ENCODE assay signal across 2 cellular contexts in the genomic region with DNA sequence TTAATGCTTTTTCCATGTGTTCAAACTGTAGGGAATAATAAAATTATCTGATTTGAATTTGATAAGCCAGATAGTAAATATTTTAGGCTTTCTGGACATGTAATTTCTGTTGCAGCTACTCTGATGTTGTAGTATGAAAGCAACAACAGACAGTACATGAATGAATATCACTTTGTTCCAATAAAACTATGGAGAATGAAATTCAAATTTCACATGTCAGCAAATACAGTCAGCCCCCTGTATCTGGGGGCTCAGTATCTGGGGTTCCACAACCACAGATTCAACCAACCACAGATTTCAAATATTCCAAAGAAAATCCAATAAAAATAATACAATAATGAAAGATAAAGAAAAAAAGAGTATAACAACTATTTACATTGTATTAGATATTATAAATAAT.
TF ChIP-seq lines count a peak whose summit lies in the region.

No MANE protein-coding gene starts in this region.

TF ChIP-seq in HepG2, 621 proteins besides CTCF, POLR2A, EP300 and RAD21:
- TF ChIP-seq MAFK (conservative IDR thresholded peaks at IDR 0.05 in 1 of 2, IDR thresholded peaks at IDR 0.05 in 1 of 2; ENCODE audit: low read length in 2 of 2), result peak; percentile 74 to 87
- TF ChIP-seq, protein P1, sequence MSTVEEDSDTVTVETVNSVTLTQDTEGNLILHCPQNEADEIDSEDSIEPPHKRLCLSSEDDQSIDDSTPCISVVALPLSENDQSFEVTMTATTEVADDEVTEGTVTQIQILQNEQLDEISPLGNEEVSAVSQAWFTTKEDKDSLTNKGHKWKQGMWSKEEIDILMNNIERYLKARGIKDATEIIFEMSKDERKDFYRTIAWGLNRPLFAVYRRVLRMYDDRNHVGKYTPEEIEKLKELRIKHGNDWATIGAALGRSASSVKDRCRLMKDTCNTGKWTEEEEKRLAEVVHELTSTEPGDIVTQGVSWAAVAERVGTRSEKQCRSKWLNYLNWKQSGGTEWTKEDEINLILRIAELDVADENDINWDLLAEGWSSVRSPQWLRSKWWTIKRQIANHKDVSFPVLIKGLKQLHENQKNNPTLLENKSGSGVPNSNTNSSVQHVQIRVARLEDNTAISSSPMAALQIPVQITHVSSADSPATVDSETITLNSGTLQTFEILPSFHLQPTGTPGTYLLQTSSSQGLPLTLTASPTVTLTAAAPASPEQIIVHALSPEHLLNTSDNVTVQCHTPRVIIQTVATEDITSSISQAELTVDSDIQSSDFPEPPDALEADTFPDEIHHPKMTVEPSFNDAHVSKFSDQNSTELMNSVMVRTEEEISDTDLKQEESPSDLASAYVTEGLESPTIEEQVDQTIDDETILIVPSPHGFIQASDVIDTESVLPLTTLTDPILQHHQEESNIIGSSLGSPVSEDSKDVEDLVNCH (CRISPR knock-in tag; IDR thresholded peaks at IDR 0.05), result no peak
- TF ChIP-seq KLF15 (CRISPR knock-in tag; IDR thresholded peaks at IDR 0.05; ENCODE audit: borderline replicate concordance), result no peak
- TF ChIP-seq MAFF (IDR thresholded peaks at IDR 0.05; ENCODE audit: low read depth, low read length), result peak; percentile 82
- no peak for TF ChIP-seq ZNF556 (CRISPR knock-in tag; IDR thresholded peaks at IDR 0.05; ENCODE audit: borderline replicate concordance)
- TF ChIP-seq CENPX (CRISPR knock-in tag; IDR thresholded peaks at IDR 0.05), result no peak
- TF ChIP-seq JARID2 (CRISPR knock-in tag; IDR thresholded peaks at IDR 0.05; ENCODE audit: insufficient replicate concordance), result no peak
- TF ChIP-seq, protein P2, sequence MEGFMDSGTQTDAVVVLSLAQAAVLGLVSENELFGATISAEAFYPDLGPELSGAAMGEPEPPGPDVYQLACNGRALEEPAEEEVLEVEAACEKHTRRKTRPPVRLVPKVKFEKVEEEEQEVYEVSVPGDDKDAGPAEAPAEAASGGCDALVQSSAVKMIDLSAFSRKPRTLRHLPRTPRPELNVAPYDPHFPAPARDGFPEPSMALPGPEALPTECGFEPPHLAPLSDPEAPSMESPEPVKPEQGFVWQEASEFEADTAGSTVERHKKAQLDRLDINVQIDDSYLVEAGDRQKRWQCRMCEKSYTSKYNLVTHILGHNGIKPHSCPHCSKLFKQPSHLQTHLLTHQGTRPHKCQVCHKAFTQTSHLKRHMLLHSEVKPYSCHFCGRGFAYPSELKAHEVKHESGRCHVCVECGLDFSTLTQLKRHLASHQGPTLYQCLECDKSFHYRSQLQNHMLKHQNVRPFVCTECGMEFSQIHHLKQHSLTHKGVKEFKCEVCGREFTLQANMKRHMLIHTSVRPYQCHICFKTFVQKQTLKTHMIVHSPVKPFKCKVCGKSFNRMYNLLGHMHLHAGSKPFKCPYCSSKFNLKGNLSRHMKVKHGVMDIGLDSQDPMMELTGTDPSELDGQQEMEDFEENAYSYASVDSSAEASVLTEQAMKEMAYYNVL (CRISPR knock-in tag; IDR thresholded peaks at IDR 0.05; ENCODE audit: borderline replicate concordance), result no peak
- TF ChIP-seq ZFYVE20 (CRISPR knock-in tag; IDR thresholded peaks at IDR 0.05; ENCODE audit: borderline replicate concordance, low read depth), result no peak
- no peak for TF ChIP-seq SUZ12 (IDR thresholded peaks at IDR 0.05; ENCODE audit: low read depth, low read length)
- TF ChIP-seq FOXC1 (CRISPR knock-in tag; IDR thresholded peaks at IDR 0.05; ENCODE audit: borderline replicate concordance), result no peak
- TF ChIP-seq MBD4 (IDR thresholded peaks at IDR 0.05; ENCODE audit: borderline replicate concordance, low read length), result no peak

TF ChIP-seq in IMR-90, 13 proteins besides CTCF, POLR2A, EP300 and RAD21:
- TF ChIP-seq MAFK (IDR thresholded peaks at IDR 0.05; ENCODE audit: low read depth, low read length) (peak; percentile 69), BHLHE40 (IDR thresholded peaks at IDR 0.05; ENCODE audit: low read depth, low read length) (no peak), MAZ (IDR thresholded peaks at IDR 0.05; ENCODE audit: borderline replicate concordance, low read depth, low read length) (no peak), FOS (IDR thresholded peaks at IDR 0.05; ENCODE audit: low read depth, low read length) (no peak), ELK1 (IDR thresholded peaks at IDR 0.05; ENCODE audit: borderline replicate concordance, low read depth, low read length) (no peak)
